Comparison of ENCODE assay signal across 26 cellular contexts in genomic region chr15:101039461-101039860, GRCh38.
DNase-seq lines count a peak whose midpoint lies in the region; TF ChIP-seq lines count a peak whose summit lies in the region.
"Had no signal": no experiment of that assay in that cellular context is flagged by ENCODE, and none has a peak within 500 bp of the region (broad histone marks: within the 10 kb centered on the region; RNA-seq: fewer than 3 reads in every experiment).

No MANE protein-coding gene starts in this region.

- no peaks in the 10 kb centered on the region for H3K27me3 ChIP-seq in osteoblast (ENCODE audit: insufficient read depth, low read length)
- H3K27me3 ChIP-seq: gastroesophageal sphincter, stomach, upper lobe of left lung had no signal

- peak overlapping the region; percentile 40 for H3K27ac ChIP-seq in osteoblast (ENCODE audit: low read depth, low read length)
- H3K27ac ChIP-seq: BLaER1 treated with 17β-estradiol and CSF1 and Interleukin-3, amounts not matched to agents 10 nM and 100 nM; gastroesophageal sphincter; stomach; upper lobe of left lung had no signal

- H3K4me2 ChIP-seq in osteoblast (ENCODE audit: insufficient read depth, low read length): no peak overlapping the region
- H3K4me2 ChIP-seq: BLaER1 treated with 17β-estradiol and CSF1 and Interleukin-3, amounts not matched to agents 10 nM and 100 nM had no signal

- no peak overlapping the region for H2AFZ ChIP-seq in osteoblast (ENCODE audit: low read length)

- H4K20me1 ChIP-seq in osteoblast (ENCODE audit: insufficient read depth, low read length): peaks cover 3% of the 10 kb centered on the region

- no peaks in the 10 kb centered on the region for H3K9me3 ChIP-seq in osteoblast (ENCODE audit: low read depth, low read length)
- H3K9me3 ChIP-seq: upper lobe of left lung had no signal

- TF ChIP-seq CTCF in astrocyte of the spinal cord (IDR thresholded peaks at IDR 0.05; ENCODE audit: low read depth, low read length) (no peak), fibroblast of the aortic adventitia (IDR thresholded peaks at IDR 0.05; ENCODE audit: insufficient read depth, low read length) (no peak), osteoblast (IDR thresholded peaks at IDR 0.05; ENCODE audit: extremely low read depth, low read depth, low read length) (no peak), GM13977 (IDR thresholded peaks at IDR 0.05; ENCODE audit: extremely low read depth, insufficient read depth, missing control alignments) (no peak)

- no peaks in the 10 kb centered on the region for H3K36me3 ChIP-seq in osteoblast (ENCODE audit: insufficient read depth, low read length)

- DNase-seq in EH (ENCODE audit: low read depth) (peak; percentile 22), astrocyte of the spinal cord (ENCODE audit: low read depth, low spot score) (peak; percentile 55), fibroblast of the aortic adventitia (ENCODE audit: low read depth) (peak; percentile 88), osteoblast (ENCODE audit: insufficient read length, low spot score, missing footprints) (peak; percentile 8), G401 (ENCODE audit: low spot score) (no peak), NCI-H345 treated with DMSO at 0.1 percent for 48 hours (lab: John Stamatoyannopoulos, UW; ENCODE audit: unreplicated experiment) (no peak), GM13977 (ENCODE audit: low spot score) (no peak)
- DNase-seq in activated CD4-positive, alpha-beta T cell treated with anti-CD3 and anti-CD28 coated beads, Interleukin-2, amount 50 U/mL, for 48 hours: no peak
- DNase-seq: activated CD4-positive, alpha-beta T cell treated with anti-CD3 and anti-CD28 coated beads, Interleukin-2, amount 50 U/mL, for 4 hours; activated CD4-positive, CD25-positive, alpha-beta regulatory T cell; activated CD8-positive, alpha-beta memory T cell treated with anti-CD3 and anti-CD28 coated beads, Interleukin-2, amount 50 U/mL, for 4 hours; activated naive CD8-positive, alpha-beta T cell treated with anti-CD3 and anti-CD28 coated beads for 36 hours; COR-L47; effector memory CD4-positive, alpha-beta T cell; erythroblast; HCEC 1CT; hippocampal formation; naive thymus-derived CD4-positive, alpha-beta T cell; NCI-H1092 treated with DMSO at 0.1 percent for 48 hours; NCI-H1930; NCI-H69; nucleus accumbens; stomach; upper lobe of left lung had no signal

- no peaks in the 10 kb centered on the region for H3K4me1 ChIP-seq in osteoblast (ENCODE audit: insufficient read depth, low read length)
- H3K4me1 ChIP-seq: gastroesophageal sphincter, stomach, upper lobe of left lung had no signal

- H3K79me2 ChIP-seq in osteoblast (ENCODE audit: insufficient read depth, low read length): no peaks in the 10 kb centered on the region

- H3K4me3 ChIP-seq in astrocyte of the spinal cord (ENCODE audit: low read depth, low read length): no peak overlapping the region
- no peak overlapping the region for H3K4me3 ChIP-seq in fibroblast of the aortic adventitia (ENCODE audit: low read depth, low read length)
- H3K4me3 ChIP-seq in osteoblast (ENCODE audit: insufficient read depth, low read length): no peak overlapping the region
- H3K4me3 ChIP-seq: BLaER1 treated with 17β-estradiol and CSF1 and Interleukin-3, amounts not matched to agents 10 nM and 100 nM; gastroesophageal sphincter; stomach; upper lobe of left lung had no signal

- in situ Hi-C loops in astrocyte of the spinal cord (cut with HindIII; ENCODE audit: low sequenced_read_pairs): no loop called here
- in situ Hi-C loops in G401 (cut with HindIII; ENCODE audit: low sequenced_read_pairs): no loop called here
- in situ Hi-C loops in GM13977 (cut with MboI; ENCODE audit: low pct_unique_long_range_greater_than_20kb, low sequenced_read_pairs, unreplicated experiment): no loop called here

Comparison
In these comparisons a context has a peak if more than half of its experiments do, and no peak if none do; other contexts are left out.
1. DNase-seq: peak in EH (single experiment), astrocyte of the spinal cord (single experiment), fibroblast of the aortic adventitia (single experiment) and osteoblast (single experiment); none in G401 (single experiment), NCI-H345 treated with DMSO at 0.1 percent for 48 hours (single experiment), GM13977 (single experiment) and activated CD4-positive, alpha-beta T cell treated with anti-CD3 and anti-CD28 coated beads, Interleukin-2, amount 50 U/mL, for 48 hours (0 of 2).